8 cellular contexts compared by ENCODE assay signal in genomic region chr7:100126931-100127865, GRCh38. TPM values are rescaled to one million over a fixed set of nuclear protein-coding genes. Genes with fewer than 3 reads are reported as not detected.
DNase-seq lines count a peak whose midpoint lies in the region; ATAC-seq and TF ChIP-seq lines count a peak whose summit lies in the region.

Gene MBLAC1, plus strand, starts transcription at chr7:100126967. Its CDS starts 429 bp downstream, at chr7:100127396.

- peaks cover 14 to 26% of the 10 kb centered on the region in 2 donors for H3K4me1 ChIP-seq in adrenal gland (replicated peaks in 1 of 2)
- H3K4me1 ChIP-seq in heart right ventricle, result peaks cover 11 to 43% (median 22%) of the 10 kb centered on the region in 9 donors

- H3K36me3 Mint-ChIP-seq in type B pancreatic cell, result no peaks in the 10 kb centered on the region

- peak within 1 kb of the TSS; percentile 100 for H3K4me3 Mint-ChIP-seq in type B pancreatic cell

- WGBS in adrenal gland, 4 donors, result 0 to 1% (median 0%) methylated on average over 24 to 85 of the region's 85 CpGs
- WGBS in heart right ventricle, 2 donors, result 0% methylated on average over 83 to 84 of the region's 85 CpGs

- peak within 1 kb of the TSS; percentile 87 to 99 (median 92) for H3K27ac ChIP-seq in adrenal gland
- H3K27ac ChIP-seq in heart right ventricle, result peak within 1 kb of the TSS; percentile 82 to 98 (median 96)

- H3K4me1 Mint-ChIP-seq in type B pancreatic cell (ENCODE audit: unreplicated experiment), result peaks cover 17% of the 10 kb centered on the region

- ATAC-seq in HG02763 (IDR thresholded peaks at IDR 0.05; ENCODE audit: unreplicated experiment) (peak; percentile 60), heart right ventricle (peak; percentile 92 to 97 (median 96))

- H3K27me3 ChIP-seq in adrenal gland, result no peaks in the 10 kb centered on the region
- H3K27me3 ChIP-seq in heart right ventricle, result no peaks in the 10 kb centered on the region

- intact Hi-C loops in adrenal gland (cut with DNase I), result no loop called here
- intact Hi-C loops in heart right ventricle (cut with DNase I), result loop anchor here in 6 of 10 donors (2.0 to 10.0 kb wide), 5 partner anchors 40 to 212 kb away; partner anchors contain the start of genes COPS6 (in 1 of the 6), TRIM4 (in 1 of the 6) and ZNF3 (in 1 of the 6)
- intact Hi-C loops in posterior cingulate gyrus (cut with DNase I), result loop anchor here (2.0 kb wide), 1 partner anchor 26 kb away; the partner anchor contains the start of genes AP4M1 and MCM7

- no peaks in the 10 kb centered on the region for H3K36me3 ChIP-seq in adrenal gland (replicated peaks in 1 of 2)
- peaks cover 0 to 15% (median 0%) of the 10 kb centered on the region in 9 donors for H3K36me3 ChIP-seq in heart right ventricle

- no peaks in the 10 kb centered on the region for H3K9me3 Mint-ChIP-seq in type B pancreatic cell

- H3K9me3 ChIP-seq in adrenal gland (replicated peaks in 1 of 3), result no peaks in the 10 kb centered on the region
- H3K9me3 ChIP-seq in heart right ventricle, result no peaks in the 10 kb centered on the region

- peak within 1 kb of the TSS; percentile 100 for H3K27ac Mint-ChIP-seq in type B pancreatic cell

- no peak for TF ChIP-seq CTCF in adrenal gland (IDR thresholded peaks at IDR 0.05)
- peak in 1 of 9 donors; percentile 3 for TF ChIP-seq CTCF in heart right ventricle (IDR thresholded peaks at IDR 0.05)
- no peak for TF ChIP-seq CTCF in type B pancreatic cell (conservative IDR thresholded peaks at IDR 0.05)

- H3K4me3 ChIP-seq in adrenal gland, result peak within 1 kb of the TSS; percentile 57 to 95 (median 71)
- peak within 1 kb of the TSS; percentile 81 to 98 (median 94) for H3K4me3 ChIP-seq in heart right ventricle

- peak; percentile 62 for TF ChIP-seq POLR2A in GM10847 (IDR thresholded peaks at IDR 0.05; ENCODE audit: extremely low read depth, insufficient read length)
- TF ChIP-seq POLR2A in adrenal gland (IDR thresholded peaks at IDR 0.05), result peak; percentile 22 to 59

- DNase-seq in NCI-H146 (lab: John Stamatoyannopoulos, UW), result peak; percentile 91
- peak; percentile 91 for DNase-seq in T follicular helper cell (ENCODE audit: low read depth)
- DNase-seq in adrenal gland, result peak; percentile 88 to 94 (median 91)
- DNase-seq in heart right ventricle, result peak; percentile 85 to 93
- peak; percentile 87 to 98 (median 92) for DNase-seq in posterior cingulate gyrus
- DNase-seq in type B pancreatic cell (ENCODE audit: extremely low spot score, unreplicated experiment), result peak; percentile 92

- H3K27me3 Mint-ChIP-seq in type B pancreatic cell, result no peaks in the 10 kb centered on the region

RNA-seq across cellular contexts. Expression of gene MBLAC1, which starts in this region (rescaled TPM):
- 1 to 10 TPM; 1.5 to 7.0 (median 4.0) TPM for total RNA-seq in adrenal gland
- polyA plus RNA-seq in adrenal gland, result 1 to 10 TPM in 2 of 3 donors, under 1 TPM in 1; 0.38 to 4.2 (median 2.7) TPM
- 1 to 10 TPM; 1.2 to 3.5 (median 2.0) TPM for total RNA-seq in heart right ventricle
- 1 to 10 TPM; 2.6 to 2.9 TPM for polyA plus RNA-seq in heart right ventricle
- total RNA-seq in type B pancreatic cell (ENCODE audit: low replicate concordance), result 2.7 and 2.8 TPM in 2 replicates

Comparison
In these comparisons a context has a peak if more than half of its experiments do, and no peak if none do; other contexts are left out.
1. Peak in every context shown above with its lines: DNase-seq, ATAC-seq, H3K4me3 ChIP-seq and H3K27ac ChIP-seq.
2. intact Hi-C loops: an anchor here in heart right ventricle (2.0 to 10.0 kb wide) and posterior cingulate gyrus (2.0 kb wide); none called in adrenal gland.